Comparison of ENCODE assay signal across 8 cellular contexts in genomic region chr18:63316612-63317555, GRCh38. TPM values are rescaled to one million over a fixed set of nuclear protein-coding genes. Genes with fewer than 3 reads are reported as not detected.
DNase-seq lines count a peak whose midpoint lies in the region; ATAC-seq, FAIRE-seq and TF ChIP-seq lines count a peak whose summit lies in the region.

No MANE protein-coding gene starts in this region.

- WGBS in lower leg skin, 2 donors = 63 to 67% methylated on average over 4 of the region's 4 CpGs

- ATAC-seq in HG02870 (IDR thresholded peaks at IDR 0.05; ENCODE audit: unreplicated experiment) (peak; percentile 15), HG03460 (IDR thresholded peaks at IDR 0.05; ENCODE audit: unreplicated experiment) (no peak)

- DNase-seq in GM12891 (ENCODE audit: insufficient read length, low spot score) (no peak), ascending aorta (ENCODE audit: low spot score in 2 of 2) (no peak), retinal pigment epithelial cell (ENCODE audit: low read depth) (no peak), erythroblast (lab: John Stamatoyannopoulos, UW) (no peak), Ammon's horn (ENCODE audit: low spot score) (no peak), lower leg skin (ENCODE audit: low spot score in 2 of 2) (no peak)

- H3K4me1 ChIP-seq in ascending aorta = peaks cover 5 to 20% of the 10 kb centered on the region in 2 donors

- no peaks in the 10 kb centered on the region for H3K36me3 ChIP-seq in ascending aorta

- H3K27me3 ChIP-seq in ascending aorta = no peaks in the 10 kb centered on the region

- peak; percentile 83 for FAIRE-seq in GM12891 (lab: Jason Lieb, UNC)

- TF ChIP-seq CTCF in ascending aorta (IDR thresholded peaks at IDR 0.05) = no peak
- TF ChIP-seq CTCF in retinal pigment epithelial cell (conservative IDR thresholded peaks at IDR 0.05; ENCODE audit: low read depth, low read length) = no peak
- TF ChIP-seq CTCF in lower leg skin (IDR thresholded peaks at IDR 0.05) = no peak

- H3K4me3 ChIP-seq in ascending aorta = peak overlapping the region; percentile 56 to 68
- H3K4me3 ChIP-seq in retinal pigment epithelial cell (ENCODE audit: low read length) = peak overlapping the region; percentile 86
- no peak overlapping the region for H3K4me3 ChIP-seq in lower leg skin (ENCODE audit: low read depth, poor library complexity, severe bottlenecking)

- H3K27ac ChIP-seq in ascending aorta = peak overlapping the region; percentile 42 to 55

- intact Hi-C loops in ascending aorta (cut with DNase I) = loop anchor here (5.0 kb wide), 1 partner anchor 170 kb away; no protein-coding TSS in a partner anchor
- intact Hi-C loops in lower leg skin (cut with DNase I; ENCODE audit: low total_unique reads) = no loop called here

- TF ChIP-seq POLR2A in GM12891 (IDR thresholded peaks at IDR 0.05; ENCODE audit: low read depth, low read length) (no peak), erythroblast (IDR thresholded peaks at IDR 0.05; ENCODE audit: low read length) (no peak), lower leg skin (IDR thresholded peaks at IDR 0.05) (no peak)

- H3K9me3 ChIP-seq in ascending aorta = no peaks in the 10 kb centered on the region

TF ChIP-seq in GM12891, 5 proteins besides CTCF, POLR2A, EP300 and RAD21:
- TF ChIP-seq POLR2AphosphoS5 (IDR thresholded peaks at IDR 0.05; ENCODE audit: low read depth, low read length) (no peak), TAF1 (IDR thresholded peaks at IDR 0.05; ENCODE audit: low read depth, low read length) (no peak), SPI1 (IDR thresholded peaks at IDR 0.05; ENCODE audit: low read depth, low read length) (no peak), PAX5 (IDR thresholded peaks at IDR 0.05; ENCODE audit: insufficient read depth, low read length, severe bottlenecking) (no peak), POU2F2 (IDR thresholded peaks at IDR 0.05; ENCODE audit: low read depth, low read length) (no peak)
TF ChIP-seq in GM12891: peak in this region for 0.

RNA-seq across cellular contexts. Expression of gene BCL2, which starts 2.7 kb away (rescaled TPM):
- polyA plus RNA-seq in GM12891 (2012; ENCODE audit: low read depth, missing spikeins) = 25.4 TPM
- total RNA-seq in ascending aorta = 20.5 TPM
- total RNA-seq in lower leg skin = 10 to 100 TPM; 12.8 to 21.7 (median 18.2) TPM

RNA-seq across cellular contexts. Expression of gene KDSR, which starts 50.1 kb away (rescaled TPM):
- 12.4 TPM for polyA plus RNA-seq in GM12891 (2012; ENCODE audit: low read depth, missing spikeins)
- total RNA-seq in ascending aorta (208 TPM), lower leg skin (100 to 1,000 TPM in 2 of 4 donors, 10 to 100 TPM in 2; 91.7 to 121 (median 99.3) TPM)
